8 cellular contexts compared by ENCODE assay signal in the genomic region with DNA sequence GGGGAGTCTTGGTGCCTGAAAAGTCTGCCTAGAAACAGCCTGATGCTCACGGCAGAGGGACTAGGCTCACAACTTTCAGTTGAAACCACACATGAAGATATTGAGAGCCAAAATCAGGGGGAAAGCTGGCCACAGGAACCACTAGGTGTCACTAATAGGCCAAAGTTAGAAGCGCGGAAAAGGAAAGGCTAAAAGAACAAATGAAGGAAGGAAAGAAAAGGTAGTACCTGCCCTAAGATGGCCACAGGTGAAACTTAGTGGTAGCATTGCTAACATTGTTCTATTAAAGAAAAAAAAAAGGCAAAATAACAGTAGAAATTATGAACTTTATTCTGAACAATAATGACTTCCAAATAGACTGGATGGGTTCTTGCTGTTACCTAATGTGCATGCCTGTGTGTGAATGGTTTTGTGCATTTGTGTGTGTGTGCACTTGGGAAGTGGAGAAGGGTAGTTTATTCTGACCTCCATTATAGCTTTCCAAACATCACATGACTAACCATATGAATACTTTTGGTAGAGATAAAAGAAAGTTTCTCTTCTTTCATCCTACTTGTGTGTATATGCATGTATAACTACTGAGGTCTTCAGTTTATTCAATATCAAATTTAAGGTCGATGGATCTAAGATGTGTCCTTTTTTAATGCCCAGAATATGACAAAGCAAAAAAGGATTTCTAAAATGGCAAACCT. TPM values are rescaled to one million over a fixed set of nuclear protein-coding genes. Genes with fewer than 3 reads are reported as not detected.
DNase-seq lines count a peak whose midpoint lies in the region; ATAC-seq and TF ChIP-seq lines count a peak whose summit lies in the region.

No MANE protein-coding gene starts in this region.

- no peaks in the 10 kb centered on the region for H3K9me3 ChIP-seq in CD8-positive, alpha-beta T cell (ENCODE audit: low read length)
- H3K9me3 ChIP-seq in esophagus squamous epithelium (no peaks in the 10 kb centered on the region), ovary (no peaks in the 10 kb centered on the region)

- no peak overlapping the region for H3K27ac ChIP-seq in CD8-positive, alpha-beta T cell (ENCODE audit: low read depth, low read length)
- peak overlapping the region in 3 of 4 donors; percentile 62 to 98 (median 94) for H3K27ac ChIP-seq in esophagus squamous epithelium
- H3K27ac ChIP-seq in ovary: peak overlapping the region in 1 of 2 donors; percentile 45

- H3K9me3 Mint-ChIP-seq in CD8-positive, alpha-beta T cell: no peaks in the 10 kb centered on the region
- no peaks in the 10 kb centered on the region for H3K9me3 Mint-ChIP-seq in activated CD4-positive, alpha-beta memory T cell treated with anti-CD3 and anti-CD28 coated beads for 36 hours

- no peaks in the 10 kb centered on the region for H3K27me3 ChIP-seq in CD8-positive, alpha-beta T cell (ENCODE audit: insufficient read depth, low read length)
- no peaks in the 10 kb centered on the region for H3K27me3 ChIP-seq in esophagus squamous epithelium
- no peaks in the 10 kb centered on the region for H3K27me3 ChIP-seq in ovary

- H3K4me1 ChIP-seq in CD8-positive, alpha-beta T cell (ENCODE audit: insufficient read depth, low read length): peaks cover 20% of the 10 kb centered on the region
- peaks cover 0 to 29% (median 10%) of the 10 kb centered on the region in 3 donors for H3K4me1 ChIP-seq in esophagus squamous epithelium
- H3K4me1 ChIP-seq in ovary (ENCODE audit: insufficient read depth): no peaks in the 10 kb centered on the region

- no peaks in the 10 kb centered on the region for H3K27me3 Mint-ChIP-seq in CD8-positive, alpha-beta T cell (ENCODE audit: low read depth)
- peaks cover 1% of the 10 kb centered on the region for H3K27me3 Mint-ChIP-seq in activated CD4-positive, alpha-beta memory T cell treated with anti-CD3 and anti-CD28 coated beads for 36 hours

- H3K4me1 Mint-ChIP-seq in CD8-positive, alpha-beta T cell (ENCODE audit: low read depth): peaks cover 34% of the 10 kb centered on the region
- H3K4me1 Mint-ChIP-seq in activated CD4-positive, alpha-beta memory T cell treated with anti-CD3 and anti-CD28 coated beads for 36 hours (ENCODE audit: low read depth): peaks cover 23% of the 10 kb centered on the region

- peak overlapping the region; percentile 53 for H3K27ac Mint-ChIP-seq in CD8-positive, alpha-beta T cell
- H3K27ac Mint-ChIP-seq in activated CD4-positive, alpha-beta memory T cell treated with anti-CD3 and anti-CD28 coated beads for 36 hours: peak overlapping the region; percentile 31

- peak; percentile 53 for TF ChIP-seq CTCF in CD8-positive, alpha-beta T cell (IDR thresholded peaks at IDR 0.05)
- peak; percentile 51 to 73 (median 66) for TF ChIP-seq CTCF in esophagus squamous epithelium (IDR thresholded peaks at IDR 0.05)
- TF ChIP-seq CTCF in ovary (IDR thresholded peaks at IDR 0.05): peak; percentile 61 to 79 (median 69)

- TF ChIP-seq EP300 in ovary (IDR thresholded peaks at IDR 0.05): no peak

- no peaks in the 10 kb centered on the region for H3K36me3 ChIP-seq in CD8-positive, alpha-beta T cell (ENCODE audit: insufficient read depth, low read length)
- no peaks in the 10 kb centered on the region for H3K36me3 ChIP-seq in esophagus squamous epithelium
- H3K36me3 ChIP-seq in ovary: no peaks in the 10 kb centered on the region

- peak in 5 of 7 experiments; percentile 9 to 56 (median 36) for DNase-seq in CD8-positive, alpha-beta T cell
- DNase-seq in NCI-H460 (ENCODE audit: extremely low read depth, low read depth): peak; percentile 70
- peak; percentile 70 for DNase-seq in activated CD4-positive, alpha-beta memory T cell treated with anti-CD3 and anti-CD28 coated beads for 36 hours
- no peak for DNase-seq in esophagus squamous epithelium (lab: John Stamatoyannopoulos, UW)
- peak in 4 of 5 donors; percentile 33 to 62 (median 38) for DNase-seq in ovary
- no peak for DNase-seq in NCI-H187 (lab: John Stamatoyannopoulos, UW)

- POLR2A ChIA-PET in CD8-positive, alpha-beta T cell (lab: Charles Lee): interaction anchor here (0.7 kb wide), 1 partner anchor 11 kb away, joined by 3 read pairs; no protein-coding TSS in a partner anchor
- POLR2A ChIA-PET in activated CD4-positive, alpha-beta memory T cell treated with anti-CD3 and anti-CD28 coated beads for 36 hours (lab: Charles Lee): interaction anchor here (1.0 kb wide), 1 partner anchor 12 kb away, joined by 3 read pairs; no protein-coding TSS in a partner anchor

- no peak overlapping the region for H3K4me3 ChIP-seq in CD8-positive, alpha-beta T cell (ENCODE audit: low read depth, low read length)
- H3K4me3 ChIP-seq in esophagus squamous epithelium (no peak overlapping the region), ovary (no peak overlapping the region)

- peak overlapping the region; percentile 5 for H3K4me3 Mint-ChIP-seq in CD8-positive, alpha-beta T cell
- no peak overlapping the region for H3K4me3 Mint-ChIP-seq in activated CD4-positive, alpha-beta memory T cell treated with anti-CD3 and anti-CD28 coated beads for 36 hours

- intact Hi-C loops in CD8-positive, alpha-beta T cell (cut with DNase I, micrococcal nuclease): loop anchor here (1.0 to 10.0 kb wide), 8 partner anchors 24 to 1540 kb away; partner anchors contain the start of genes CAST (in 1 of the 2), ELL2 (in 1 of the 2), GPR150 (in 1 of the 2) and LNPEP (in 1 of the 2)
- intact Hi-C loops in activated CD4-positive, alpha-beta memory T cell treated with anti-CD3 and anti-CD28 coated beads for 36 hours (cut with micrococcal nuclease): loop anchor here (1.0 to 5.0 kb wide), 5 partner anchors 137 to 1058 kb away; no protein-coding TSS in a partner anchor
- intact Hi-C loops in esophagus squamous epithelium (cut with DNase I) (loop anchor here (5.0 kb wide), 1 partner anchor 203 kb away; no protein-coding TSS in a partner anchor), ovary (cut with DNase I) (loop anchor here (5.0 to 10.0 kb wide), 6 partner anchors 88 to 1520 kb away; partner anchors contain the start of gene RHOBTB3 (in 2 of the 4))

- TF ChIP-seq POLR2A in esophagus squamous epithelium (IDR thresholded peaks at IDR 0.05): no peak
- TF ChIP-seq POLR2A in ovary (IDR thresholded peaks at IDR 0.05): no peak

- WGBS in esophagus squamous epithelium, 2 donors: 12 to 15% methylated on average over 4 of the region's 4 CpGs
- WGBS in ovary, 3 donors: 9 to 13% (median 11%) methylated on average over 4 of the region's 4 CpGs

- CTCF ChIA-PET in CD8-positive, alpha-beta T cell (lab: Charles Lee): interaction anchor here (0.6 to 5.6 kb wide), 23 partner anchors 10 to 1538 kb away, joined by 3 to 35 read pairs (median 4); no protein-coding TSS in a partner anchor
- CTCF ChIA-PET in activated CD4-positive, alpha-beta memory T cell treated with anti-CD3 and anti-CD28 coated beads for 36 hours (lab: Charles Lee): interaction anchor here (0.7 to 6.9 kb wide), 17 partner anchors 9 to 653 kb away, joined by 3 to 56 read pairs (median 5); partner anchors contain the start of gene GLRX

- H3K36me3 Mint-ChIP-seq in CD8-positive, alpha-beta T cell: no peaks in the 10 kb centered on the region
- H3K36me3 Mint-ChIP-seq in activated CD4-positive, alpha-beta memory T cell treated with anti-CD3 and anti-CD28 coated beads for 36 hours: no peaks in the 10 kb centered on the region

- ATAC-seq in CD8-positive, alpha-beta T cell: no peak
- ATAC-seq in GM18861 (IDR thresholded peaks at IDR 0.05; ENCODE audit: unreplicated experiment) (peak; percentile 31), HG03095 (IDR thresholded peaks at IDR 0.05; ENCODE audit: unreplicated experiment) (peak; percentile 43)

RNA-seq across cellular contexts. Expression of gene RFESD, which starts 2.1 kb away (rescaled TPM):
- total RNA-seq in CD8-positive, alpha-beta T cell: 1 to 10 TPM in 1 of 2 experiments, under 1 TPM in 1; 1.00 to 1.7 TPM
- total RNA-seq in NCI-H460 (2014; rRNA removed; shearing (Covaris generic)): 8.9 and 9.4 TPM in 2 replicates
- 0.98 and 12.0 TPM in 2 replicates for polyA plus RNA-seq in NCI-H460 (2014; cell fraction: nucleus; rRNA removed)
- total RNA-seq in activated CD4-positive, alpha-beta memory T cell treated with anti-CD3 and anti-CD28 coated beads for 36 hours: 1 to 10 TPM; 6.9 to 8.8 TPM
- 1 to 10 TPM in 2 of 4 donors, under 1 TPM in 2; 0.11 to 3.6 (median 1.0) TPM for total RNA-seq in esophagus squamous epithelium
- total RNA-seq in ovary: 1 to 10 TPM; 1.1 to 5.0 (median 3.2) TPM
- polyA plus RNA-seq in ovary: 1 to 10 TPM; 2.4 to 3.4 TPM

RNA-seq across cellular contexts. Expression of gene GPR150, which starts 24.6 kb away (rescaled TPM):
- total RNA-seq in CD8-positive, alpha-beta T cell: under 1 TPM in 1 of 2 experiments, not detected in 1; 0.35 TPM
- total RNA-seq in NCI-H460 (2014; rRNA removed; shearing (Covaris generic)): not detected in 2 replicates
- 0.26 TPM in 1 of 2 replicates, not detected in the other for polyA plus RNA-seq in NCI-H460 (2014; cell fraction: nucleus; rRNA removed)
- under 1 TPM; 0.50 to 0.82 TPM for total RNA-seq in activated CD4-positive, alpha-beta memory T cell treated with anti-CD3 and anti-CD28 coated beads for 36 hours
- not detected for total RNA-seq in esophagus squamous epithelium
- under 1 TPM in 3 of 7 donors, not detected in 4; 0.10 to 0.50 (median 0.10) TPM for total RNA-seq in ovary
- polyA plus RNA-seq in ovary: under 1 TPM; 0.05 to 0.28 TPM

RNA-seq across cellular contexts. Expression of gene SPATA9, which starts 38.3 kb away (rescaled TPM):
- total RNA-seq in CD8-positive, alpha-beta T cell: not detected
- total RNA-seq in NCI-H460 (2014; rRNA removed; shearing (Covaris generic)): 0.42 and 0.49 TPM in 2 replicates
- polyA plus RNA-seq in NCI-H460 (2014; cell fraction: nucleus; rRNA removed): 1.7 TPM in 1 of 2 replicates, not detected in the other
- total RNA-seq in activated CD4-positive, alpha-beta memory T cell treated with anti-CD3 and anti-CD28 coated beads for 36 hours: not detected
- total RNA-seq in esophagus squamous epithelium (not detected), ovary (1 to 10 TPM in 2 of 7 donors, under 1 TPM in 5; 0.46 to 1.7 (median 0.76) TPM)
- polyA plus RNA-seq in ovary: 1 to 10 TPM; 1.0 to 1.3 TPM

Comparison
In these comparisons a context has a peak if more than half of its experiments do, and no peak if none do; other contexts are left out.
1. DNase-seq: peak in CD8-positive, alpha-beta T cell (5 of 7), NCI-H460 (single experiment), activated CD4-positive, alpha-beta memory T cell treated with anti-CD3 and anti-CD28 coated beads for 36 hours (single experiment) and ovary (4 of 5); none in esophagus squamous epithelium (single experiment) and NCI-H187 (0 of 2).
2. Peak in every context shown above with its lines, with median percentiles within 50 percentile points of each other: CTCF ChIP-seq.